ENCODE assay signal across 23 cellular contexts in genomic region chr15:92751528-92751927, GRCh38.
"Had no signal": no experiment of that assay in that cellular context is flagged by ENCODE, and none has a peak within 500 bp of the region (broad histone marks: within the 10 kb centered on the region; RNA-seq: fewer than 3 reads in every experiment).

No MANE protein-coding gene starts in this region.

- ATAC-seq: gastrocnemius medialis; heart right ventricle; left colon; natural killer cell; right cardiac atrium; stimulated activated naive B cell treated with anti-CD40 and anti-IgM and Interleukin-4, amounts not matched to agents 10 μg/mL and 1 μg/mL and 100 μg/mL, for 72 hours had no signal

- H3K4me3 Mint-ChIP-seq: activated naive CD8-positive, alpha-beta T cell treated with anti-CD3 and anti-CD28 coated beads, Interleukin-2, amount 10 ng/mL, durations not matched to agents 7 days and 5 days; activated T-helper 1 cell treated with anti-CD3 and anti-CD28 coated beads, Interleukin-12 subunit alpha, Interleukin-12 subunit beta, Interleukin-2, Interleukin-4 antibody, amounts not matched to agents 30 ng/mL and 10 ng/mL and 1 ng/mL, durations not matched to agents 14 hours and 24 hours and 36 hours; dendritic cell treated with granulocyte-macrophage colony-stimulating factor and Interleukin-4, amounts not matched to agents 40 ng/mL and 50 ng/mL, for 4 days; memory B cell; natural killer cell; stimulated activated naive B cell treated with anti-CD40 and anti-IgM and Interleukin-4, amounts not matched to agents 10 μg/mL and 1 μg/mL and 100 μg/mL, for 72 hours had no signal

- H3K27me3 ChIP-seq: brain microvascular endothelial cell, gastrocnemius medialis, heart right ventricle, tibial nerve had no signal

- H3K27ac Mint-ChIP-seq: activated naive CD8-positive, alpha-beta T cell treated with anti-CD3 and anti-CD28 coated beads, Interleukin-2, amount 10 ng/mL, durations not matched to agents 7 days and 5 days; activated T-helper 1 cell treated with anti-CD3 and anti-CD28 coated beads, Interleukin-12 subunit alpha, Interleukin-12 subunit beta, Interleukin-2, Interleukin-4 antibody, amounts not matched to agents 30 ng/mL and 10 ng/mL and 1 ng/mL, durations not matched to agents 14 hours and 24 hours and 36 hours; dendritic cell treated with granulocyte-macrophage colony-stimulating factor and Interleukin-4, amounts not matched to agents 40 ng/mL and 50 ng/mL, for 4 days; memory B cell; natural killer cell; stimulated activated naive B cell treated with anti-CD40 and anti-IgM and Interleukin-4, amounts not matched to agents 10 μg/mL and 1 μg/mL and 100 μg/mL, for 72 hours had no signal

- DNase-seq: activated CD4-positive, alpha-beta T cell treated with anti-CD3 and anti-CD28 coated beads, Interleukin-2, amount 50 U/mL, for 1 hour; activated CD4-positive, CD25-positive, alpha-beta regulatory T cell; activated CD8-positive, alpha-beta memory T cell treated with anti-CD3 and anti-CD28 coated beads for 24 hours; activated naive CD4-positive, alpha-beta T cell; activated naive CD8-positive, alpha-beta T cell treated with anti-CD3 and anti-CD28 coated beads, Interleukin-2, amount 10 ng/mL, durations not matched to agents 7 days and 5 days; brain microvascular endothelial cell; cerebellar nuclear complex; effector memory CD4-positive, alpha-beta T cell; gastrocnemius medialis; heart right ventricle; left colon; natural killer cell; right cardiac atrium; stimulated activated CD4-positive, alpha-beta T cell treated with anti-CD3 and anti-CD28 coated beads, Interleukin-15, amount 100 ng/mL, for 24 hours; stimulated activated CD4-positive, alpha-beta T cell treated with anti-CD3 and anti-CD28 coated beads, Interleukin-4, amount 100 ng/mL, for 1 hour; stimulated activated naive B cell treated with anti-CD40 and anti-IgM and Interleukin-4, amounts not matched to agents 10 μg/mL and 1 μg/mL and 100 μg/mL, for 72 hours; T-helper 2 cell had no signal

- H3K36me3 Mint-ChIP-seq: activated naive CD8-positive, alpha-beta T cell treated with anti-CD3 and anti-CD28 coated beads, Interleukin-2, amount 10 ng/mL, durations not matched to agents 7 days and 5 days; natural killer cell; stimulated activated naive B cell treated with anti-CD40 and anti-IgM and Interleukin-4, amounts not matched to agents 10 μg/mL and 1 μg/mL and 100 μg/mL, for 72 hours had no signal

- H3K9me3 Mint-ChIP-seq: activated naive CD8-positive, alpha-beta T cell treated with anti-CD3 and anti-CD28 coated beads, Interleukin-2, amount 10 ng/mL, durations not matched to agents 7 days and 5 days; activated T-helper 1 cell treated with anti-CD3 and anti-CD28 coated beads, Interleukin-12 subunit alpha, Interleukin-12 subunit beta, Interleukin-2, Interleukin-4 antibody, amounts not matched to agents 30 ng/mL and 10 ng/mL and 1 ng/mL, durations not matched to agents 14 hours and 24 hours and 36 hours; dendritic cell treated with granulocyte-macrophage colony-stimulating factor and Interleukin-4, amounts not matched to agents 40 ng/mL and 50 ng/mL, for 4 days; memory B cell; natural killer cell; stimulated activated naive B cell treated with anti-CD40 and anti-IgM and Interleukin-4, amounts not matched to agents 10 μg/mL and 1 μg/mL and 100 μg/mL, for 72 hours had no signal

- H3K36me3 ChIP-seq: brain microvascular endothelial cell, gastrocnemius medialis, heart right ventricle, tibial nerve had no signal

- H3K4me3 ChIP-seq: gastrocnemius medialis, heart right ventricle, skin epidermis, tibial nerve had no signal

- H3K4me1 Mint-ChIP-seq: activated naive CD8-positive, alpha-beta T cell treated with anti-CD3 and anti-CD28 coated beads, Interleukin-2, amount 10 ng/mL, durations not matched to agents 7 days and 5 days; memory B cell; natural killer cell; stimulated activated naive B cell treated with anti-CD40 and anti-IgM and Interleukin-4, amounts not matched to agents 10 μg/mL and 1 μg/mL and 100 μg/mL, for 72 hours had no signal

- FAIRE-seq: islet of Langerhans had no signal

- H3K27me3 Mint-ChIP-seq: dendritic cell treated with granulocyte-macrophage colony-stimulating factor and Interleukin-4, amounts not matched to agents 40 ng/mL and 50 ng/mL, for 4 days had no signal
